Comparison of ENCODE assay signal across 17 cellular contexts in genomic region chr16:11075163-11075562, GRCh38.
DNase-seq lines count a peak whose midpoint lies in the region; ATAC-seq and TF ChIP-seq lines count a peak whose summit lies in the region.
"Had no signal": no experiment of that assay in that cellular context is flagged by ENCODE, and none has a peak within 500 bp of the region (broad histone marks: within the 10 kb centered on the region; RNA-seq: fewer than 3 reads in every experiment).

No MANE protein-coding gene starts in this region.

- DNase-seq in T-helper 2 cell treated with Interferon-gamma antibody and Interleukin-4, amounts not matched to agents 5 μg/mL and 100 μg/mL, for 36 hours (ENCODE audit: low spot score), result no peak
- DNase-seq in T-helper 2 cell (no peak), chondrocyte (ENCODE audit: low spot score) (peak; percentile 33), MCF 10A (ENCODE audit: unreplicated experiment) (no peak), colonic mucosa (no peak)
- no peak for DNase-seq in activated naive CD8-positive, alpha-beta T cell treated with anti-CD3 and anti-CD28 coated beads for 36 hours
- DNase-seq: DMS79 treated with DMSO at 0.1 percent for 48 hours, H9, NCI-H1092 treated with DMSO at 0.1 percent for 48 hours, NCI-H2081, NCI-H2171 treated with DMSO at 0.1 percent for 48 hours, NCI-H446, NCI-H69 had no signal

- BruUV-seq in MCF 10A (replicated peaks; lab: Mats Ljungman, UMichigan), result no TSS peak

- H3K27ac Mint-ChIP-seq in T-helper 2 cell treated with Interferon-gamma antibody and Interleukin-4, amounts not matched to agents 5 μg/mL and 100 μg/mL, for 36 hours, result peak overlapping the region; percentile 64
- H3K27ac Mint-ChIP-seq in activated naive CD8-positive, alpha-beta T cell, result peak overlapping the region; percentile 83
- H3K27ac Mint-ChIP-seq in activated naive CD8-positive, alpha-beta T cell treated with anti-CD3 and anti-CD28 coated beads for 36 hours, result no peak overlapping the region
- H3K27ac Mint-ChIP-seq in chondrocyte (ENCODE audit: unreplicated experiment) (no peak overlapping the region), MCF 10A (ENCODE audit: low read depth, unreplicated experiment) (no peak overlapping the region)
- H3K27ac Mint-ChIP-seq in stimulated activated memory B cell treated with anti-CD40 and anti-IgM and Interleukin-4, amounts not matched to agents 10 μg/mL and 1 μg/mL and 100 μg/mL, for 72 hours, result peak overlapping the region; percentile 94
- H3K27ac Mint-ChIP-seq: H9 had no signal

- no peaks in the 10 kb centered on the region for H3K9me3 ChIP-seq in colonic mucosa

- no peak overlapping the region for H3K9ac ChIP-seq in colonic mucosa (ENCODE audit: low read depth in 2 of 2, low read length in 2 of 2)

- no peak for ATAC-seq in stimulated activated memory B cell treated with anti-CD40 and anti-IgM and Interleukin-4, amounts not matched to agents 10 μg/mL and 1 μg/mL and 100 μg/mL, for 72 hours
- ATAC-seq: Panc1 had no signal

- intact Hi-C loops in MCF 10A (cut with micrococcal nuclease), result loop anchor here (10.0 kb wide), 1 partner anchor 80 kb away; no protein-coding TSS in a partner anchor
- intact Hi-C loops in colonic mucosa (cut with DNase I), result no loop called here

- no peak overlapping the region for H3K4me3 ChIP-seq in colonic mucosa

- CTCF ChIA-PET in MCF 10A (lab: Yijun Ruan, JAX), result interaction anchor here (0.5 to 1.4 kb wide), 3 partner anchors 9 to 181 kb away, joined by 3 to 5 read pairs (median 3); partner anchors contain the start of gene SOCS1

- no peaks in the 10 kb centered on the region for H3K27me3 ChIP-seq in colonic mucosa

- POLR2A ChIA-PET in MCF 10A (lab: Yijun Ruan, JAX), result interaction anchor here (1.1 kb wide), 1 partner anchor 14 kb away, joined by 3 read pairs; no protein-coding TSS in a partner anchor

- peaks cover 32% of the 10 kb centered on the region for H3K36me3 Mint-ChIP-seq in T-helper 2 cell treated with Interferon-gamma antibody and Interleukin-4, amounts not matched to agents 5 μg/mL and 100 μg/mL, for 36 hours (ENCODE audit: low read depth)
- H3K36me3 Mint-ChIP-seq in activated naive CD8-positive, alpha-beta T cell, result peaks cover 8% of the 10 kb centered on the region
- peaks cover 18% of the 10 kb centered on the region for H3K36me3 Mint-ChIP-seq in activated naive CD8-positive, alpha-beta T cell treated with anti-CD3 and anti-CD28 coated beads for 36 hours
- H3K36me3 Mint-ChIP-seq in chondrocyte (ENCODE audit: low read depth) (peaks cover 20% of the 10 kb centered on the region), MCF 10A (ENCODE audit: insufficient read depth, unreplicated experiment) (peaks cover 31% of the 10 kb centered on the region)
- peaks cover 43% of the 10 kb centered on the region for H3K36me3 Mint-ChIP-seq in stimulated activated memory B cell treated with anti-CD40 and anti-IgM and Interleukin-4, amounts not matched to agents 10 μg/mL and 1 μg/mL and 100 μg/mL, for 72 hours

- TF ChIP-seq CTCF in chondrocyte (IDR thresholded peaks at IDR 0.05), result no peak
- no peak for TF ChIP-seq CTCF in MCF 10A (IDR thresholded peaks at IDR 0.05; ENCODE audit: unreplicated experiment)
- no peak for TF ChIP-seq CTCF in colonic mucosa (IDR thresholded peaks at IDR 0.05)

- peaks cover 84% of the 10 kb centered on the region for H3K4me1 Mint-ChIP-seq in T-helper 2 cell treated with Interferon-gamma antibody and Interleukin-4, amounts not matched to agents 5 μg/mL and 100 μg/mL, for 36 hours (ENCODE audit: low read depth)
- peaks cover 82% of the 10 kb centered on the region for H3K4me1 Mint-ChIP-seq in activated naive CD8-positive, alpha-beta T cell (ENCODE audit: low read depth)
- H3K4me1 Mint-ChIP-seq in activated naive CD8-positive, alpha-beta T cell treated with anti-CD3 and anti-CD28 coated beads for 36 hours, result peaks cover 78% of the 10 kb centered on the region
- H3K4me1 Mint-ChIP-seq in chondrocyte (ENCODE audit: low read depth), result peaks cover 52% of the 10 kb centered on the region
- H3K4me1 Mint-ChIP-seq in stimulated activated memory B cell treated with anti-CD40 and anti-IgM and Interleukin-4, amounts not matched to agents 10 μg/mL and 1 μg/mL and 100 μg/mL, for 72 hours, result peaks cover 70% of the 10 kb centered on the region
- H3K4me1 Mint-ChIP-seq in MCF 10A (ENCODE audit: insufficient read depth, unreplicated experiment), result peaks cover 27% of the 10 kb centered on the region

- no peaks in the 10 kb centered on the region for H3K9me3 Mint-ChIP-seq in T-helper 2 cell treated with Interferon-gamma antibody and Interleukin-4, amounts not matched to agents 5 μg/mL and 100 μg/mL, for 36 hours
- H3K9me3 Mint-ChIP-seq in activated naive CD8-positive, alpha-beta T cell (ENCODE audit: low read depth), result no peaks in the 10 kb centered on the region
- no peaks in the 10 kb centered on the region for H3K9me3 Mint-ChIP-seq in activated naive CD8-positive, alpha-beta T cell treated with anti-CD3 and anti-CD28 coated beads for 36 hours
- H3K9me3 Mint-ChIP-seq in chondrocyte (ENCODE audit: low read depth), result no peaks in the 10 kb centered on the region
- H3K9me3 Mint-ChIP-seq in stimulated activated memory B cell treated with anti-CD40 and anti-IgM and Interleukin-4, amounts not matched to agents 10 μg/mL and 1 μg/mL and 100 μg/mL, for 72 hours, result no peaks in the 10 kb centered on the region
- no peaks in the 10 kb centered on the region for H3K9me3 Mint-ChIP-seq in MCF 10A (ENCODE audit: unreplicated experiment)
- H3K9me3 Mint-ChIP-seq: H9 had no signal

- H3K27me3 Mint-ChIP-seq in T-helper 2 cell treated with Interferon-gamma antibody and Interleukin-4, amounts not matched to agents 5 μg/mL and 100 μg/mL, for 36 hours (ENCODE audit: low read depth), result no peaks in the 10 kb centered on the region
- H3K27me3 Mint-ChIP-seq in activated naive CD8-positive, alpha-beta T cell, result no peaks in the 10 kb centered on the region
- H3K27me3 Mint-ChIP-seq in activated naive CD8-positive, alpha-beta T cell treated with anti-CD3 and anti-CD28 coated beads for 36 hours, result no peaks in the 10 kb centered on the region
- H3K27me3 Mint-ChIP-seq in chondrocyte (ENCODE audit: low read depth), result no peaks in the 10 kb centered on the region
- no peaks in the 10 kb centered on the region for H3K27me3 Mint-ChIP-seq in stimulated activated memory B cell treated with anti-CD40 and anti-IgM and Interleukin-4, amounts not matched to agents 10 μg/mL and 1 μg/mL and 100 μg/mL, for 72 hours
- H3K27me3 Mint-ChIP-seq in MCF 10A (ENCODE audit: insufficient read depth, unreplicated experiment), result no peaks in the 10 kb centered on the region

- peaks cover 21% of the 10 kb centered on the region for H3K4me1 ChIP-seq in colonic mucosa

- no peak overlapping the region for H3K27ac ChIP-seq in colonic mucosa
- H3K27ac ChIP-seq: 22Rv1 had no signal

- H3K4me3 Mint-ChIP-seq in T-helper 2 cell treated with Interferon-gamma antibody and Interleukin-4, amounts not matched to agents 5 μg/mL and 100 μg/mL, for 36 hours, result no peak overlapping the region
- no peak overlapping the region for H3K4me3 Mint-ChIP-seq in activated naive CD8-positive, alpha-beta T cell
- no peak overlapping the region for H3K4me3 Mint-ChIP-seq in activated naive CD8-positive, alpha-beta T cell treated with anti-CD3 and anti-CD28 coated beads for 36 hours
- no peak overlapping the region for H3K4me3 Mint-ChIP-seq in chondrocyte (ENCODE audit: unreplicated experiment)
- no peak overlapping the region for H3K4me3 Mint-ChIP-seq in stimulated activated memory B cell treated with anti-CD40 and anti-IgM and Interleukin-4, amounts not matched to agents 10 μg/mL and 1 μg/mL and 100 μg/mL, for 72 hours
- no peak overlapping the region for H3K4me3 Mint-ChIP-seq in MCF 10A (ENCODE audit: unreplicated experiment)
- H3K4me3 Mint-ChIP-seq: H9 had no signal

- no peaks in the 10 kb centered on the region for H3K36me3 ChIP-seq in colonic mucosa

Comparison
In these comparisons a context has a peak if more than half of its experiments do, and no peak if none do; other contexts are left out.
1. H3K27ac Mint-ChIP-seq: peak in T-helper 2 cell treated with Interferon-gamma antibody and Interleukin-4, amounts not matched to agents 5 μg/mL and 100 μg/mL, for 36 hours (single experiment), activated naive CD8-positive, alpha-beta T cell (single experiment) and stimulated activated memory B cell treated with anti-CD40 and anti-IgM and Interleukin-4, amounts not matched to agents 10 μg/mL and 1 μg/mL and 100 μg/mL, for 72 hours (single experiment); none in activated naive CD8-positive, alpha-beta T cell treated with anti-CD3 and anti-CD28 coated beads for 36 hours (single experiment), chondrocyte (single experiment) and MCF 10A (single experiment).